In the genomic region with DNA sequence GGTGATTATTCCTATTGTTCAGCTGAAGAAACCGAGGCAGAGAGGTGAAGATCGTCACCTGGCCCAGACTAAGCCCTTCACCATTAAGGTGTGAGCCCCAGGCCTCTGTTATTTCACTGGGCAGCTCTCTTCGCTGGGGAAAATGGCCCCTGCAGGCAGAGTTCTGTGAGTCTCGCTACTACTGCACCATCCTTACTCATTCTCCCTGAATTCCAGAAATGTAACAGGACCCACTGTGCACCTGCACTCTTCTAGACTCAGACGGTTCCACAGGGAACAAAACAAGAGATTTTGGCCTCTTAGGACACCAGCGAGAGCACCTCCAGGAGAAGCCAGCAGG, we compare ENCODE assay signal across 20 cellular contexts.
DNase-seq lines count a peak whose midpoint lies in the region; ATAC-seq, FAIRE-seq and TF ChIP-seq lines count a peak whose summit lies in the region.
"Had no signal": no experiment of that assay in that cellular context is flagged by ENCODE, and none has a peak within 500 bp of the region (broad histone marks: within the 10 kb centered on the region; RNA-seq: fewer than 3 reads in every experiment).

No MANE protein-coding gene starts in this region.

- no peak overlapping the region for H4K8ac ChIP-seq in H9 (replicated peaks; ENCODE audit: insufficient read length, low read depth, low read length)

- DNase-seq in H9 (no peak), endodermal cell (peak; percentile 63), kidney (peak; percentile 32), progenitor cell of endocrine pancreas (ENCODE audit: low spot score, unreplicated experiment) (no peak), epidermal melanocyte (ENCODE audit: insufficient read length, low spot score) (no peak), left cardiac atrium (no peak), NCI-H748 treated with DMSO at 0.1 percent for 48 hours (lab: John Stamatoyannopoulos, UW) (no peak)
- DNase-seq: DMS79, HCEC 1CT, NCI-H1092 treated with DMSO at 0.1 percent for 48 hours, NCI-H146, NCI-H510A, NCI-H774, Right ventricle myocardium superior had no signal

- H3K4me3 ChIP-seq in endodermal cell (ENCODE audit: low read length): peak overlapping the region; percentile 53
- H3K4me3 ChIP-seq in kidney (ENCODE audit: low read length in 2 of 2): no peak overlapping the region
- H3K4me3 ChIP-seq: A549 had no signal

- H3T11ph ChIP-seq in H9 (ENCODE audit: low read length): no peak overlapping the region

- no peak for ATAC-seq in left cardiac atrium
- no peak for ATAC-seq in HG03460 (IDR thresholded peaks at IDR 0.05; ENCODE audit: unreplicated experiment)
- ATAC-seq: A549 had no signal

- H3K27ac ChIP-seq in H9 (ENCODE audit: insufficient read length, low read depth, low read length): no peak overlapping the region
- H3K27ac ChIP-seq in endodermal cell (ENCODE audit: low read depth, low read length): no peak overlapping the region
- H3K27ac ChIP-seq in kidney (ENCODE audit: low read depth in 2 of 2, low read length in 2 of 2): no peak overlapping the region
- H3K27ac ChIP-seq: A549, C4-2B, HL-60 had no signal

- H2BK5ac ChIP-seq in H9 (ENCODE audit: insufficient read length, low read length): no peak overlapping the region

- peak overlapping the region; percentile 51 for H3K4me2 ChIP-seq in H9 (ENCODE audit: insufficient read depth, insufficient read length, low read length)
- H3K4me2 ChIP-seq: A549 had no signal

- no peak for FAIRE-seq in kidney (lab: Jason Lieb, UNC)
- FAIRE-seq: A549, D721Med, RCC 7860 had no signal

- H3K79me1 ChIP-seq in H9 (ENCODE audit: insufficient read depth, low read depth, low read length, poor library complexity, severe bottlenecking): no peaks in the 10 kb centered on the region

- H3K27me3 Mint-ChIP-seq in H9 (ENCODE audit: low read depth) (peaks cover 85% of the 10 kb centered on the region), endodermal cell (ENCODE audit: insufficient read depth) (peaks cover 84% of the 10 kb centered on the region), progenitor cell of endocrine pancreas (peaks cover 62% of the 10 kb centered on the region)

- peaks cover 11% of the 10 kb centered on the region for H3K23me2 ChIP-seq in H9 (ENCODE audit: insufficient read length, low read depth, low read length, poor library complexity, severe bottlenecking)

- H3K4ac ChIP-seq in H9 (ENCODE audit: low read depth, low read length): no peak overlapping the region

- H3K36me3 Mint-ChIP-seq in H9 (ENCODE audit: insufficient read depth in 1 of 3, low read depth in 3 of 3) (no peaks in the 10 kb centered on the region), endodermal cell (ENCODE audit: low read depth) (no peaks in the 10 kb centered on the region), progenitor cell of endocrine pancreas (ENCODE audit: insufficient read depth) (no peaks in the 10 kb centered on the region)

- no peak overlapping the region for H3K56ac ChIP-seq in H9 (ENCODE audit: insufficient read length, low read depth, low read length)

- H3K9ac ChIP-seq in H9 (ENCODE audit: extremely low read depth, insufficient read length, low read length): no peak overlapping the region
- no peak overlapping the region for H3K9ac ChIP-seq in endodermal cell (ENCODE audit: extremely low read depth, low read length, poor library complexity, severe bottlenecking)
- no peak overlapping the region for H3K9ac ChIP-seq in kidney (ENCODE audit: low read length in 2 of 2)

- H2BK12ac ChIP-seq in H9 (ENCODE audit: insufficient read length, low read depth, low read length): no peak overlapping the region

- TF ChIP-seq CTCF in H9 (conservative IDR thresholded peaks at IDR 0.05) (no peak), endodermal cell (conservative IDR thresholded peaks at IDR 0.05) (no peak), kidney (IDR thresholded peaks at IDR 0.05; ENCODE audit: borderline replicate concordance, extremely low read depth, insufficient read depth) (no peak), progenitor cell of endocrine pancreas (IDR thresholded peaks at IDR 0.05; ENCODE audit: unreplicated experiment) (no peak)

- no peak overlapping the region for H4K91ac ChIP-seq in H9 (ENCODE audit: insufficient read length, low read depth, low read length)

- no peaks in the 10 kb centered on the region for H4K20me1 ChIP-seq in H9 (ENCODE audit: control insufficient read depth, insufficient read depth, insufficient read length)

- H3K27ac Mint-ChIP-seq in H9 (0 out of 7 replicates have a peak overlapping the region, but pooled peaks of 1 of the 3 experiments have one; percentile 7), endodermal cell (no peak overlapping the region), progenitor cell of endocrine pancreas (no peak overlapping the region)

- H2AK5ac ChIP-seq in H9 (ENCODE audit: insufficient read length, low read length): no peak overlapping the region

- H3K9me3 ChIP-seq in H9 (ENCODE audit: control insufficient read depth, low read depth, low read length) (no peaks in the 10 kb centered on the region), endodermal cell (ENCODE audit: control insufficient read depth, low read length) (no peaks in the 10 kb centered on the region), kidney (ENCODE audit: control insufficient read depth in 1 of 2, low read length in 2 of 2) (no peaks in the 10 kb centered on the region)
- H3K9me3 ChIP-seq: A549 had no signal

- WGBS in H9 (ENCODE audit: extremely low coverage, insufficient read length, low lambda C conversion rate): no CpG with 5 or more reads among the region's 6 CpGs
- WGBS in endodermal cell (ENCODE audit: insufficient coverage in 1 of 2, insufficient read length in 1 of 2), 2 experiments: 47% methylated on average over 6 of the region's 6 CpGs

- intact Hi-C loops in kidney (cut with DNase I): no loop called here
- intact Hi-C loops in left cardiac atrium (cut with DNase I): no loop called here

- H2BK15ac ChIP-seq in H9 (ENCODE audit: low read depth, low read length): no peak overlapping the region

- H3K79me2 ChIP-seq in H9 (ENCODE audit: insufficient read depth, low read length): no peaks in the 10 kb centered on the region

- no peak overlapping the region for H3K23ac ChIP-seq in H9 (ENCODE audit: insufficient read length, low read depth, low read length)

- no peak overlapping the region for H2BK20ac ChIP-seq in H9 (ENCODE audit: low read depth, low read length, poor library complexity, severe bottlenecking)

- H3K18ac ChIP-seq in H9 (ENCODE audit: insufficient read length, low read depth, low read length): no peak overlapping the region

- H3K4me3 Mint-ChIP-seq in H9 (peak overlapping the region in 1 of 2 experiments; percentile 63; a peak in 3 of 5 replicates), endodermal cell (peak overlapping the region; percentile 51), progenitor cell of endocrine pancreas (ENCODE audit: low read depth) (peak overlapping the region; percentile 9)

- H4K5ac ChIP-seq in H9 (ENCODE audit: insufficient read length, low read depth, low read length): no peak overlapping the region

- H2BK120ac ChIP-seq in H9 (ENCODE audit: low read depth, low read length, poor library complexity, severe bottlenecking): no peak overlapping the region

- H3K36me3 ChIP-seq in endodermal cell (ENCODE audit: control insufficient read depth, insufficient read depth, low read length): no peaks in the 10 kb centered on the region
- H3K36me3 ChIP-seq in kidney (ENCODE audit: control insufficient read depth in 1 of 2, insufficient read depth in 2 of 2, low read length in 2 of 2): no peaks in the 10 kb centered on the region

- H3K27me3 ChIP-seq in H9 (ENCODE audit: insufficient read depth, low read length): peaks cover 16% of the 10 kb centered on the region; the same call in 1 of the 2 replicates
- peaks cover 73% of the 10 kb centered on the region for H3K27me3 ChIP-seq in endodermal cell (ENCODE audit: control insufficient read depth, insufficient read depth, low read length, poor library complexity, severe bottlenecking)

- H3K14ac ChIP-seq in H9 (ENCODE audit: insufficient read depth, low read length): no peak overlapping the region

- no peak overlapping the region for H2AFZ ChIP-seq in H9 (ENCODE audit: low read length)

- peaks cover 0 to 1% of the 10 kb centered on the region in 2 experiments; a peak in 3 of 5 replicates for H3K9me3 Mint-ChIP-seq in H9
- no peaks in the 10 kb centered on the region for H3K9me3 Mint-ChIP-seq in endodermal cell
- no peaks in the 10 kb centered on the region for H3K9me3 Mint-ChIP-seq in progenitor cell of endocrine pancreas (ENCODE audit: low read depth)

- peaks cover 5% of the 10 kb centered on the region; the same call in 1 of the 2 replicates for H3K4me1 ChIP-seq in H9 (ENCODE audit: insufficient read depth, low read length)
- H3K4me1 ChIP-seq in endodermal cell (ENCODE audit: control insufficient read depth, insufficient read depth, low read length): peaks cover 9% of the 10 kb centered on the region
- H3K4me1 ChIP-seq in kidney (ENCODE audit: control insufficient read depth in 1 of 2, insufficient read depth in 1 of 2, low read depth in 1 of 2, low read length in 2 of 2): no peaks in the 10 kb centered on the region

- H3K4me1 Mint-ChIP-seq in H9 (peaks cover 59 to 60% of the 10 kb centered on the region in 2 experiments), endodermal cell (peaks cover 24% of the 10 kb centered on the region), progenitor cell of endocrine pancreas (ENCODE audit: low read depth) (peaks cover 7% of the 10 kb centered on the region)

Comparison
In these comparisons a context has a peak if more than half of its experiments do, and no peak if none do; other contexts are left out.
1. DNase-seq: peak in endodermal cell (single experiment) and kidney (single experiment); none in H9 (single experiment), progenitor cell of endocrine pancreas (single experiment), epidermal melanocyte (single experiment), left cardiac atrium (single experiment) and NCI-H748 treated with DMSO at 0.1 percent for 48 hours (single experiment).